Comparison of ENCODE assay signal across 25 cellular contexts in genomic region chr7:3097734-3098133, GRCh38. TPM values are rescaled to one million over a fixed set of nuclear protein-coding genes. Genes with fewer than 3 reads are reported as not detected.
"Had no signal": no experiment of that assay in that cellular context is flagged by ENCODE, and none has a peak within 500 bp of the region (broad histone marks: within the 10 kb centered on the region; RNA-seq: fewer than 3 reads in every experiment).

No MANE protein-coding gene starts in this region.

- ATAC-seq: Right ventricle myocardium inferior, SK-N-SH treated with all-trans-retinoic acid at 6 μM for 48 hours had no signal

- H3K27ac Mint-ChIP-seq: IgD-negative memory B cell had no signal

- H3K27me3 Mint-ChIP-seq: IgD-negative memory B cell had no signal

- H3K9me3 Mint-ChIP-seq: IgD-negative memory B cell had no signal

- H3K4me3 Mint-ChIP-seq: IgD-negative memory B cell had no signal

- DNase-seq: KBM-7; NCI-H1092 treated with DMSO at 0.1 percent for 48 hours; NCI-H1436; NCI-H187; NCI-H2029; NCI-H2081 treated with DMSO at 0.1 percent for 48 hours; NCI-H2171; NCI-H226; NCI-H446; NCI-H510A; NCI-H524 treated with DMSO at 0.1 percent for 48 hours; NCI-H69; NCI-H774; NK-92 treated with Interleukin-12 subunit alpha and Interleukin-12 subunit beta, amount 100 ng/mL, for 24 hours; OCI-M1; PC-9; Peyer's patch; SHP77 treated with DMSO at 0.1 percent for 48 hours; SJCRH30 had no signal

- H3K36me3 Mint-ChIP-seq: IgD-negative memory B cell had no signal

RNA-seq across cellular contexts. Expression of gene CARD11, which starts 54.1 kb away (rescaled TPM):
- total RNA-seq: LHCN-M2, MCF 10A, RPMI7951, SJCRH30 had no signal
